Comparison of ENCODE assay signal across 8 cellular contexts in the genomic region with DNA sequence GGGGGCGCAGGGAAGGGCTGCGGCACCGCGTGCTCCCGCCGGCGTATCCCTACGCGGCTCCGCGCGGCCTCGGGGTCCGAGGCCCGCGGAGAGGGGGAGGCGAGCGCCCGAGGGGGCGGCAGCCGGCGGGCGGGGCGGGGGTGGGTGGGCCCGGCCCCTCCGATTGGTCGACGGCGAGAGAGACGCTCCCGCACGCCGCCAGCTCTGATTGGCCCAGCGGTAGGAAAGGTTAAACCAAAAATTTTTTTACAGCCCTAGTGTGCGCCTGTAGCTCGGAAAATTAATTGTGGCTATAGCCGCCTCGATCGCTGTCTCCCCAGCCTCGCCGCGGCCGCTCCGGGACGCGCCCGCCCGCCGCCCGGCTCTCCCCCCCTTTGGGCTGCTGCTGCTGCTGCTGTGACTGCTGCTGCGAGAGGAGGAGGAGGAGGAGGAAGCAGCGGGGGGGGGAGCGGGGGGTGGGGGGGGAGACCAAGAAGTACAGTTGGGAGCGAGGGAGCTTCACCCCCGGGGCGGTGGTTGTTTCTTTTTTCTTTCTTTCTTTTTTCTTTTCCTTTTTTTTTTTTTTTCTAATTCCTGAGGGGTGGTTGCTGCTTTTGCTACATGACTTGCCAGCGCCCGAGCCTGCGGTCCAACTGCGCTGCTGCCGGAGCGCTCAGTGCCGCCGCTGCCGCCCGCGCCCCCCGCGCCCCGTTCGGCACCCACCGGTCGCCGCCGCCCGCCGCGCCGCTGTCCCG. TPM values are rescaled to one million over a fixed set of nuclear protein-coding genes. Genes with fewer than 3 reads are reported as not detected.
A peak's percentile ranks its signal among the peaks of the same experiment; 100 is the strongest.
DNase-seq lines count a peak whose midpoint lies in the region; ATAC-seq and TF ChIP-seq lines count a peak whose summit lies in the region.

FOXG1 (plus strand) TSS at position 283 of the 734 bp plus-strand sequence. CDS start 493 bp downstream, outside the sequence.

- H3K4me1 ChIP-seq in mammary epithelial cell (ENCODE audit: insufficient read depth, low read length), result no peaks in the 10 kb centered on the region

- peak within 1 kb of the TSS; percentile 50 for H3K4me2 ChIP-seq in mammary epithelial cell (ENCODE audit: insufficient read depth, low read depth, low read length)

- H3K4me1 Mint-ChIP-seq in activated T-cell treated with anti-CD3 and anti-CD28 coated beads, Interleukin-2, amount 50 U/mL, for 24 hours (ENCODE audit: low read depth), result peaks cover 18% of the 10 kb centered on the region
- peaks cover 0 to 15% of the 10 kb centered on the region in 2 donors for H3K4me1 Mint-ChIP-seq in natural killer cell treated with Interleukin-12 subunit alpha and Interleukin-12 subunit beta and Interleukin-15 and Interleukin-18, amount 100 ng/mL, for 72 hours (ENCODE audit: low read depth in 2 of 2)

- peaks cover 5% of the 10 kb centered on the region for H3K9me3 ChIP-seq in mammary epithelial cell (replicated peaks; ENCODE audit: insufficient read depth, low read length)

- dilution Hi-C loops in mammary epithelial cell (cut with HindIII; ENCODE audit: low sequenced_read_pairs), result no loop called here

- peaks cover 8% of the 10 kb centered on the region for H3K9me3 Mint-ChIP-seq in activated T-cell treated with anti-CD3 and anti-CD28 coated beads, Interleukin-2, amount 50 U/mL, for 24 hours
- H3K9me3 Mint-ChIP-seq in natural killer cell treated with Interleukin-12 subunit alpha and Interleukin-12 subunit beta and Interleukin-15 and Interleukin-18, amount 100 ng/mL, for 72 hours, result peaks cover 12% of the 10 kb centered on the region

- 8% methylated on average over 9 of the region's 80 CpGs for WGBS in mammary epithelial cell (ENCODE audit: low coverage, missing lambda C conversion rate)

- peaks cover 4% of the 10 kb centered on the region for H3K36me3 Mint-ChIP-seq in activated T-cell treated with anti-CD3 and anti-CD28 coated beads, Interleukin-2, amount 50 U/mL, for 24 hours (ENCODE audit: low read depth)
- H3K36me3 Mint-ChIP-seq in natural killer cell treated with Interleukin-12 subunit alpha and Interleukin-12 subunit beta and Interleukin-15 and Interleukin-18, amount 100 ng/mL, for 72 hours, result peaks cover 18% of the 10 kb centered on the region

- H3K4me3 ChIP-seq in mammary epithelial cell (replicated peaks in 1 of 3; ENCODE audit: insufficient read depth in 1 of 3, low read depth in 2 of 3, low read length in 3 of 3), result no peak within 1 kb of the TSS

- no peaks in the 10 kb centered on the region for H4K20me1 ChIP-seq in mammary epithelial cell (ENCODE audit: insufficient read depth, low read length)

- H2AFZ ChIP-seq in mammary epithelial cell (ENCODE audit: low read depth, low read length), result peak within 1 kb of the TSS; percentile 57

- intact Hi-C loops in mammary epithelial cell (cut with micrococcal nuclease), result no loop called here

- CTCF ChIA-PET in mammary epithelial cell (lab: Charles Lee; ENCODE audit: low non-redundant PET), result no interaction called here

- peaks cover 66% of the 10 kb centered on the region for H3K27me3 ChIP-seq in mammary epithelial cell (ENCODE audit: insufficient read depth, low read length)

- H3K27ac Mint-ChIP-seq in activated T-cell treated with anti-CD3 and anti-CD28 coated beads, Interleukin-2, amount 50 U/mL, for 24 hours, result no peak within 1 kb of the TSS
- H3K27ac Mint-ChIP-seq in natural killer cell treated with Interleukin-12 subunit alpha and Interleukin-12 subunit beta and Interleukin-15 and Interleukin-18, amount 100 ng/mL, for 72 hours, result no peak within 1 kb of the TSS

- ATAC-seq in natural killer cell treated with Interleukin-12 subunit alpha and Interleukin-12 subunit beta and Interleukin-15 and Interleukin-18, amount 100 ng/mL, for 72 hours, result no peak
- ATAC-seq in HG03520 (IDR thresholded peaks at IDR 0.05; ENCODE audit: unreplicated experiment), result no peak

- H3K9ac ChIP-seq in mammary epithelial cell (ENCODE audit: insufficient read depth, low read length), result no peak within 1 kb of the TSS

- DNase-seq in activated T-cell treated with anti-CD3 and anti-CD28 coated beads, Interleukin-2, amount 50 U/mL, for 24 hours, result no peak
- DNase-seq in activated T-cell treated with anti-CD3 and anti-CD28 coated beads, Interleukin-2, amount 50 U/mL, for 1 hour, result no peak
- peak; percentile 98 for DNase-seq in NCI-H2107 treated with DMSO at 0.1 percent for 48 hours (lab: John Stamatoyannopoulos, UW; ENCODE audit: unreplicated experiment)
- DNase-seq in mammary epithelial cell, result no peak
- no peak for DNase-seq in natural killer cell treated with Interleukin-12 subunit alpha and Interleukin-12 subunit beta and Interleukin-15 and Interleukin-18, amount 100 ng/mL, for 72 hours (ENCODE audit: low spot score)
- DNase-seq in AML-193 (lab: John Stamatoyannopoulos, UW), result no peak
- no peak for DNase-seq in pons (ENCODE audit: low spot score)

- peak within 1 kb of the TSS; percentile 50 for H3K4me3 Mint-ChIP-seq in activated T-cell treated with anti-CD3 and anti-CD28 coated beads, Interleukin-2, amount 50 U/mL, for 24 hours
- H3K4me3 Mint-ChIP-seq in natural killer cell treated with Interleukin-12 subunit alpha and Interleukin-12 subunit beta and Interleukin-15 and Interleukin-18, amount 100 ng/mL, for 72 hours, result peak within 1 kb of the TSS; percentile 38

- no TSS peak for BruUV-seq in mammary epithelial cell (replicated peaks; lab: Mats Ljungman, UMichigan)

- in situ Hi-C loops in mammary epithelial cell (cut with MboI; ENCODE audit: low sequenced_read_pairs in 2 of 2), result loop anchor here (25.0 kb wide), 2 partner anchors 771 to 1446 kb away; no protein-coding TSS in a partner anchor

- no peaks in the 10 kb centered on the region for H3K79me2 ChIP-seq in mammary epithelial cell (ENCODE audit: insufficient read depth, low read length)

- no peak for TF ChIP-seq CTCF in mammary epithelial cell (conservative IDR thresholded peaks at IDR 0.05 in 1 of 2, IDR thresholded peaks at IDR 0.05 in 1 of 2; ENCODE audit: extremely low read depth in 1 of 2, insufficient read depth in 1 of 2, low read depth in 1 of 2, low read length in 2 of 2)

- H3K27me3 Mint-ChIP-seq in activated T-cell treated with anti-CD3 and anti-CD28 coated beads, Interleukin-2, amount 50 U/mL, for 24 hours, result peaks cover 71% of the 10 kb centered on the region
- peaks cover 49 to 58% of the 10 kb centered on the region in 2 donors for H3K27me3 Mint-ChIP-seq in natural killer cell treated with Interleukin-12 subunit alpha and Interleukin-12 subunit beta and Interleukin-15 and Interleukin-18, amount 100 ng/mL, for 72 hours

- no peaks in the 10 kb centered on the region for H3K36me3 ChIP-seq in mammary epithelial cell (ENCODE audit: insufficient read depth, low read length)

- H3K27ac ChIP-seq in mammary epithelial cell (ENCODE audit: insufficient read depth, low read depth, low read length), result no peak within 1 kb of the TSS

RNA-seq across cellular contexts. Expression of gene FOXG1, which starts in this region (rescaled TPM):
- not detected for total RNA-seq in mammary epithelial cell
- not detected for polyA plus RNA-seq in mammary epithelial cell
- polyA minus RNA-seq in mammary epithelial cell, result not detected
- not detected for total RNA-seq in natural killer cell treated with Interleukin-12 subunit alpha and Interleukin-12 subunit beta and Interleukin-15 and Interleukin-18, amount 100 ng/mL, for 72 hours
